In the genomic region with DNA sequence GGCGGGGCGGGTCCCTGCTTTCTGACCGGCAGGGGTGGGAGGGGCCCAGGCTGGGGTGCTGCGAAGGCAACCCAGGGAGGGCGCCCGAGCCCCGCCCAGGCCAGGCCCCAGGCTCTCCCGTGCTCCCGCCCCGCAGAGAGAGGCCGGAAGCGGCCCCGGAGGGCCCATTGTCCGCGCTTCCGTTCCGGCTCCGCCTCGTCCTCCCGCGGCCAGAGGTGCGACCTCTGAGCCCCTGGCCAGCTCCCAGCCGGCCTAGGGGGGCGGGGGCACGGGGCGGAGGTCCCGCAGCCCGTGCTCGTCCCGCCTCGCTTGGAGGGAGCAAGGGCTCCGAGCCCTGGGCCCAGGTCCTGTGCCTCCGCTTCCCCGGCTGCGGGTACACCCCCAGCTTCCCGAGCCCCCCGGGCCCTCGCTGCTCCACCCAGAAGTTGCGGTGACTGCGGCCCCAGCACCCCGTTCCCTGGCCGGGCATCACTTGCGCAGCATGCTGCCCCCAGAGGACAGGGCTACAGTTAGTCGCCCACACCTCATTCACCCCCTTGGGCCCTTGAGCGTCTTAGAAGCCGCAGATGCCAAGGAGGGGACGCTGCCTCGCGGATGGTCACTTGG, we compare ENCODE assay signal across 1 cellular context.
A peak's percentile ranks its signal among the peaks of the same experiment; 100 is the strongest.
TF ChIP-seq lines count a peak whose summit lies in the region.

No MANE protein-coding gene starts in this region.

TF ChIP-seq in K562, 482 proteins besides CTCF, POLR2A, EP300 and RAD21 (continued from another document):
- peak; percentile 84; the same call in 1 of the 2 replicates for TF ChIP-seq ETV5 (CRISPR knock-in tag; IDR thresholded peaks at IDR 0.05; ENCODE audit: low read depth)
- TF ChIP-seq XRCC4 (IDR thresholded peaks at IDR 0.05; ENCODE audit: extremely low read depth, insufficient read depth, insufficient read length) = no peak
- no peak for TF ChIP-seq IRF2 (CRISPR knock-in tag; IDR thresholded peaks at IDR 0.05)
- TF ChIP-seq ZNF507 (tag; conservative IDR thresholded peaks at IDR 0.05) = no peak
- TF ChIP-seq, protein P1, sequence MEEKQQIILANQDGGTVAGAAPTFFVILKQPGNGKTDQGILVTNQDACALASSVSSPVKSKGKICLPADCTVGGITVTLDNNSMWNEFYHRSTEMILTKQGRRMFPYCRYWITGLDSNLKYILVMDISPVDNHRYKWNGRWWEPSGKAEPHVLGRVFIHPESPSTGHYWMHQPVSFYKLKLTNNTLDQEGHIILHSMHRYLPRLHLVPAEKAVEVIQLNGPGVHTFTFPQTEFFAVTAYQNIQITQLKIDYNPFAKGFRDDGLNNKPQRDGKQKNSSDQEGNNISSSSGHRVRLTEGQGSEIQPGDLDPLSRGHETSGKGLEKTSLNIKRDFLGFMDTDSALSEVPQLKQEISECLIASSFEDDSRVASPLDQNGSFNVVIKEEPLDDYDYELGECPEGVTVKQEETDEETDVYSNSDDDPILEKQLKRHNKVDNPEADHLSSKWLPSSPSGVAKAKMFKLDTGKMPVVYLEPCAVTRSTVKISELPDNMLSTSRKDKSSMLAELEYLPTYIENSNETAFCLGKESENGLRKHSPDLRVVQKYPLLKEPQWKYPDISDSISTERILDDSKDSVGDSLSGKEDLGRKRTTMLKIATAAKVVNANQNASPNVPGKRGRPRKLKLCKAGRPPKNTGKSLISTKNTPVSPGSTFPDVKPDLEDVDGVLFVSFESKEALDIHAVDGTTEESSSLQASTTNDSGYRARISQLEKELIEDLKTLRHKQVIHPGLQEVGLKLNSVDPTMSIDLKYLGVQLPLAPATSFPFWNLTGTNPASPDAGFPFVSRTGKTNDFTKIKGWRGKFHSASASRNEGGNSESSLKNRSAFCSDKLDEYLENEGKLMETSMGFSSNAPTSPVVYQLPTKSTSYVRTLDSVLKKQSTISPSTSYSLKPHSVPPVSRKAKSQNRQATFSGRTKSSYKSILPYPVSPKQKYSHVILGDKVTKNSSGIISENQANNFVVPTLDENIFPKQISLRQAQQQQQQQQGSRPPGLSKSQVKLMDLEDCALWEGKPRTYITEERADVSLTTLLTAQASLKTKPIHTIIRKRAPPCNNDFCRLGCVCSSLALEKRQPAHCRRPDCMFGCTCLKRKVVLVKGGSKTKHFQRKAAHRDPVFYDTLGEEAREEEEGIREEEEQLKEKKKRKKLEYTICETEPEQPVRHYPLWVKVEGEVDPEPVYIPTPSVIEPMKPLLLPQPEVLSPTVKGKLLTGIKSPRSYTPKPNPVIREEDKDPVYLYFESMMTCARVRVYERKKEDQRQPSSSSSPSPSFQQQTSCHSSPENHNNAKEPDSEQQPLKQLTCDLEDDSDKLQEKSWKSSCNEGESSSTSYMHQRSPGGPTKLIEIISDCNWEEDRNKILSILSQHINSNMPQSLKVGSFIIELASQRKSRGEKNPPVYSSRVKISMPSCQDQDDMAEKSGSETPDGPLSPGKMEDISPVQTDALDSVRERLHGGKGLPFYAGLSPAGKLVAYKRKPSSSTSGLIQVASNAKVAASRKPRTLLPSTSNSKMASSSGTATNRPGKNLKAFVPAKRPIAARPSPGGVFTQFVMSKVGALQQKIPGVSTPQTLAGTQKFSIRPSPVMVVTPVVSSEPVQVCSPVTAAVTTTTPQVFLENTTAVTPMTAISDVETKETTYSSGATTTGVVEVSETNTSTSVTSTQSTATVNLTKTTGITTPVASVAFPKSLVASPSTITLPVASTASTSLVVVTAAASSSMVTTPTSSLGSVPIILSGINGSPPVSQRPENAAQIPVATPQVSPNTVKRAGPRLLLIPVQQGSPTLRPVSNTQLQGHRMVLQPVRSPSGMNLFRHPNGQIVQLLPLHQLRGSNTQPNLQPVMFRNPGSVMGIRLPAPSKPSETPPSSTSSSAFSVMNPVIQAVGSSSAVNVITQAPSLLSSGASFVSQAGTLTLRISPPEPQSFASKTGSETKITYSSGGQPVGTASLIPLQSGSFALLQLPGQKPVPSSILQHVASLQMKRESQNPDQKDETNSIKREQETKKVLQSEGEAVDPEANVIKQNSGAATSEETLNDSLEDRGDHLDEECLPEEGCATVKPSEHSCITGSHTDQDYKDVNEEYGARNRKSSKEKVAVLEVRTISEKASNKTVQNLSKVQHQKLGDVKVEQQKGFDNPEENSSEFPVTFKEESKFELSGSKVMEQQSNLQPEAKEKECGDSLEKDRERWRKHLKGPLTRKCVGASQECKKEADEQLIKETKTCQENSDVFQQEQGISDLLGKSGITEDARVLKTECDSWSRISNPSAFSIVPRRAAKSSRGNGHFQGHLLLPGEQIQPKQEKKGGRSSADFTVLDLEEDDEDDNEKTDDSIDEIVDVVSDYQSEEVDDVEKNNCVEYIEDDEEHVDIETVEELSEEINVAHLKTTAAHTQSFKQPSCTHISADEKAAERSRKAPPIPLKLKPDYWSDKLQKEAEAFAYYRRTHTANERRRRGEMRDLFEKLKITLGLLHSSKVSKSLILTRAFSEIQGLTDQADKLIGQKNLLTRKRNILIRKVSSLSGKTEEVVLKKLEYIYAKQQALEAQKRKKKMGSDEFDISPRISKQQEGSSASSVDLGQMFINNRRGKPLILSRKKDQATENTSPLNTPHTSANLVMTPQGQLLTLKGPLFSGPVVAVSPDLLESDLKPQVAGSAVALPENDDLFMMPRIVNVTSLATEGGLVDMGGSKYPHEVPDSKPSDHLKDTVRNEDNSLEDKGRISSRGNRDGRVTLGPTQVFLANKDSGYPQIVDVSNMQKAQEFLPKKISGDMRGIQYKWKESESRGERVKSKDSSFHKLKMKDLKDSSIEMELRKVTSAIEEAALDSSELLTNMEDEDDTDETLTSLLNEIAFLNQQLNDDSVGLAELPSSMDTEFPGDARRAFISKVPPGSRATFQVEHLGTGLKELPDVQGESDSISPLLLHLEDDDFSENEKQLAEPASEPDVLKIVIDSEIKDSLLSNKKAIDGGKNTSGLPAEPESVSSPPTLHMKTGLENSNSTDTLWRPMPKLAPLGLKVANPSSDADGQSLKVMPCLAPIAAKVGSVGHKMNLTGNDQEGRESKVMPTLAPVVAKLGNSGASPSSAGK (IDR thresholded peaks at IDR 0.05) = peak; percentile 31; the same call in 1 of the 2 replicates
- TF ChIP-seq FOXK1 (CRISPR knock-in tag; IDR thresholded peaks at IDR 0.05; ENCODE audit: borderline replicate concordance) = no peak
- TF ChIP-seq DIDO1 (tag; IDR thresholded peaks at IDR 0.05; ENCODE audit: low read depth) = no peak
- no peak for TF ChIP-seq FOXK2 (conservative IDR thresholded peaks at IDR 0.05 in 1 of 2, IDR thresholded peaks at IDR 0.05 in 1 of 2; ENCODE audit: low read depth in 2 of 2)
- TF ChIP-seq TAF1 (IDR thresholded peaks at IDR 0.05; ENCODE audit: control insufficient read depth, extremely low read depth, insufficient read depth, low read length, severe bottlenecking) = peak; percentile 29
- TF ChIP-seq TSC22D4 (tag; IDR thresholded peaks at IDR 0.05) = no peak
- no peak for TF ChIP-seq PHB (CRISPR knock-in tag; IDR thresholded peaks at IDR 0.05)
- TF ChIP-seq CBX3 (IDR thresholded peaks at IDR 0.05; ENCODE audit: borderline replicate concordance in 1 of 2, low read length in 2 of 2) = no peak
- peak in 1 of 2 experiments; percentile 61; a peak in 1 of 4 replicates for TF ChIP-seq SRF (CRISPR knock-in tag; IDR thresholded peaks at IDR 0.05)
- TF ChIP-seq ZNF76 (CRISPR knock-in tag; IDR thresholded peaks at IDR 0.05; ENCODE audit: borderline replicate concordance) = no peak
- no peak for TF ChIP-seq SRSF9 (IDR thresholded peaks at IDR 0.05; ENCODE audit: borderline replicate concordance, low read depth, low read length)
- no peak for TF ChIP-seq SMARCE1 (IDR thresholded peaks at IDR 0.05)
- peak; percentile 95 for TF ChIP-seq GABPA (tag; conservative IDR thresholded peaks at IDR 0.05; ENCODE audit: low read depth)
- peak; percentile 24 for TF ChIP-seq NFIC (IDR thresholded peaks at IDR 0.05)
- TF ChIP-seq ZNF12 (CRISPR knock-in tag; IDR thresholded peaks at IDR 0.05) = no peak
- no peak for TF ChIP-seq SMAD1 (IDR thresholded peaks at IDR 0.05; ENCODE audit: low read depth, low read length, partially characterized antibody)
- TF ChIP-seq HCFC1 (IDR thresholded peaks at IDR 0.05; ENCODE audit: low read depth, low read length) = peak; percentile 60
- no peak for TF ChIP-seq RCOR1 (IDR thresholded peaks at IDR 0.05; ENCODE audit: borderline replicate concordance in 1 of 2, low read depth in 2 of 2, low read length in 2 of 2)
- no peak for TF ChIP-seq CEBPB (tag; IDR thresholded peaks at IDR 0.05)
- no peak for TF ChIP-seq JUN (IDR thresholded peaks at IDR 0.05; ENCODE audit: borderline replicate concordance, low read depth, low read length)
- TF ChIP-seq JUN (CRISPR knock-in tag; IDR thresholded peaks at IDR 0.05; ENCODE audit: borderline replicate concordance) = no peak
- TF ChIP-seq MCM3 (IDR thresholded peaks at IDR 0.05) = no peak
- TF ChIP-seq, protein P2, sequence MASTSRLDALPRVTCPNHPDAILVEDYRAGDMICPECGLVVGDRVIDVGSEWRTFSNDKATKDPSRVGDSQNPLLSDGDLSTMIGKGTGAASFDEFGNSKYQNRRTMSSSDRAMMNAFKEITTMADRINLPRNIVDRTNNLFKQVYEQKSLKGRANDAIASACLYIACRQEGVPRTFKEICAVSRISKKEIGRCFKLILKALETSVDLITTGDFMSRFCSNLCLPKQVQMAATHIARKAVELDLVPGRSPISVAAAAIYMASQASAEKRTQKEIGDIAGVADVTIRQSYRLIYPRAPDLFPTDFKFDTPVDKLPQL (IDR thresholded peaks at IDR 0.05; ENCODE audit: extremely low read depth, insufficient read length) = no peak
- TF ChIP-seq, protein P3, sequence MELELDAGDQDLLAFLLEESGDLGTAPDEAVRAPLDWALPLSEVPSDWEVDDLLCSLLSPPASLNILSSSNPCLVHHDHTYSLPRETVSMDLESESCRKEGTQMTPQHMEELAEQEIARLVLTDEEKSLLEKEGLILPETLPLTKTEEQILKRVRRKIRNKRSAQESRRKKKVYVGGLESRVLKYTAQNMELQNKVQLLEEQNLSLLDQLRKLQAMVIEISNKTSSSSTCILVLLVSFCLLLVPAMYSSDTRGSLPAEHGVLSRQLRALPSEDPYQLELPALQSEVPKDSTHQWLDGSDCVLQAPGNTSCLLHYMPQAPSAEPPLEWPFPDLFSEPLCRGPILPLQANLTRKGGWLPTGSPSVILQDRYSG (tag; conservative IDR thresholded peaks at IDR 0.05; ENCODE audit: low read depth) = no peak
- TF ChIP-seq, protein P4, sequence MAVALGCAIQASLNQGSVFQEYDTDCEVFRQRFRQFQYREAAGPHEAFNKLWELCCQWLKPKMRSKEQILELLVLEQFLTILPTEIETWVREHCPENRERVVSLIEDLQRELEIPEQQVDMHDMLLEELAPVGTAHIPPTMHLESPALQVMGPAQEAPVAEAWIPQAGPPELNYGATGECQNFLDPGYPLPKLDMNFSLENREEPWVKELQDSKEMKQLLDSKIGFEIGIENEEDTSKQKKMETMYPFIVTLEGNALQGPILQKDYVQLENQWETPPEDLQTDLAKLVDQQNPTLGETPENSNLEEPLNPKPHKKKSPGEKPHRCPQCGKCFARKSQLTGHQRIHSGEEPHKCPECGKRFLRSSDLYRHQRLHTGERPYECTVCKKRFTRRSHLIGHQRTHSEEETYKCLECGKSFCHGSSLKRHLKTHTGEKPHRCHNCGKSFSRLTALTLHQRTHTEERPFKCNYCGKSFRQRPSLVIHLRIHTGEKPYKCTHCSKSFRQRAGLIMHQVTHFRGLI (CRISPR knock-in tag; IDR thresholded peaks at IDR 0.05) = no peak
- TF ChIP-seq MAFK (IDR thresholded peaks at IDR 0.05; ENCODE audit: low read length) = no peak
- peak; percentile 77; the same call in 1 of the 2 replicates for TF ChIP-seq CBX1 (IDR thresholded peaks at IDR 0.05; ENCODE audit: low read depth)
- TF ChIP-seq MCM5 (IDR thresholded peaks at IDR 0.05; ENCODE audit: low read depth) = no peak
- TF ChIP-seq SMARCA5 (IDR thresholded peaks at IDR 0.05) = no peak
- TF ChIP-seq, protein P5, sequence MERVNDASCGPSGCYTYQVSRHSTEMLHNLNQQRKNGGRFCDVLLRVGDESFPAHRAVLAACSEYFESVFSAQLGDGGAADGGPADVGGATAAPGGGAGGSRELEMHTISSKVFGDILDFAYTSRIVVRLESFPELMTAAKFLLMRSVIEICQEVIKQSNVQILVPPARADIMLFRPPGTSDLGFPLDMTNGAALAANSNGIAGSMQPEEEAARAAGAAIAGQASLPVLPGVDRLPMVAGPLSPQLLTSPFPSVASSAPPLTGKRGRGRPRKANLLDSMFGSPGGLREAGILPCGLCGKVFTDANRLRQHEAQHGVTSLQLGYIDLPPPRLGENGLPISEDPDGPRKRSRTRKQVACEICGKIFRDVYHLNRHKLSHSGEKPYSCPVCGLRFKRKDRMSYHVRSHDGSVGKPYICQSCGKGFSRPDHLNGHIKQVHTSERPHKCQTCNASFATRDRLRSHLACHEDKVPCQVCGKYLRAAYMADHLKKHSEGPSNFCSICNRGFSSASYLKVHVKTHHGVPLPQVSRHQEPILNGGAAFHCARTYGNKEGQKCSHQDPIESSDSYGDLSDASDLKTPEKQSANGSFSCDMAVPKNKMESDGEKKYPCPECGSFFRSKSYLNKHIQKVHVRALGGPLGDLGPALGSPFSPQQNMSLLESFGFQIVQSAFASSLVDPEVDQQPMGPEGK (CRISPR knock-in tag; IDR thresholded peaks at IDR 0.05; ENCODE audit: borderline replicate concordance) = no peak
- no peak for TF ChIP-seq RBM39 (optimal IDR thresholded peaks at IDR 0.05; ENCODE audit: low read depth, low read length)
- no peak for TF ChIP-seq CHD2 (IDR thresholded peaks at IDR 0.05; ENCODE audit: low read depth, low read length)
- no peak for TF ChIP-seq ZBTB17 (CRISPR knock-in tag; IDR thresholded peaks at IDR 0.05)
